Comparison of ENCODE assay signal across 23 cellular contexts in genomic region chrX:68411729-68412128, GRCh38. TPM values are rescaled to one million over a fixed set of nuclear protein-coding genes. Genes with fewer than 3 reads are reported as not detected.
"Had no signal": no experiment of that assay in that cellular context is flagged by ENCODE, and none has a peak within 500 bp of the region (broad histone marks: within the 10 kb centered on the region; RNA-seq: fewer than 3 reads in every experiment).

No MANE protein-coding gene starts in this region.

- H3K36me3 ChIP-seq: brain microvascular endothelial cell had no signal

- H3K27ac ChIP-seq: brain microvascular endothelial cell had no signal

- H3K27me3 Mint-ChIP-seq: activated CD4-positive, alpha-beta memory T cell treated with anti-CD3 and anti-CD28 coated beads, Interleukin-2, amount 10 ng/mL, durations not matched to agents 7 days and 5 days; activated CD4-positive, alpha-beta T cell treated with anti-CD3 and anti-CD28 coated beads, Interleukin-2, amount 10 ng/mL, durations not matched to agents 7 days and 5 days had no signal

- H3K4me3 Mint-ChIP-seq: activated CD4-positive, alpha-beta memory T cell treated with anti-CD3 and anti-CD28 coated beads, Interleukin-2, amount 10 ng/mL, durations not matched to agents 7 days and 5 days; activated CD4-positive, alpha-beta T cell treated with anti-CD3 and anti-CD28 coated beads, Interleukin-2, amount 10 ng/mL, durations not matched to agents 7 days and 5 days; activated naive CD4-positive, alpha-beta T cell treated with anti-CD3 and anti-CD28 coated beads for 36 hours; activated naive CD8-positive, alpha-beta T cell; activated T-helper 17 cell treated with anti-CD3 and anti-CD28 coated beads, Interleukin-2, amount 50 U/mL, for 72 hours; T-helper 1 cell treated with Interleukin-12 subunit alpha and Interleukin-12 subunit beta and Interleukin-4 antibody, amounts not matched to agents 30 μg/mL and 1 μg/mL, for 36 hours had no signal

- H3K36me3 Mint-ChIP-seq: activated naive CD8-positive, alpha-beta T cell had no signal

- ATAC-seq: activated T-helper 17 cell treated with anti-CD3 and anti-CD28 coated beads, Interleukin-2, amount 50 U/mL, for 72 hours had no signal

- DNase-seq: activated CD4-positive, alpha-beta memory T cell treated with anti-CD3 and anti-CD28 coated beads, Interleukin-2, amount 10 ng/mL, durations not matched to agents 7 days and 5 days; activated CD4-positive, alpha-beta T cell treated with anti-CD3 and anti-CD28 coated beads, Interleukin-2, amount 10 ng/mL, durations not matched to agents 7 days and 5 days; activated CD4-positive, CD25-positive, alpha-beta regulatory T cell; activated gamma-delta T cell; activated naive CD4-positive, alpha-beta T cell treated with anti-CD3 and anti-CD28 coated beads for 36 hours; activated T-cell treated with anti-CD3 and anti-CD28 coated beads for 4 hours; activated T-cell treated with anti-CD3 and anti-CD28 coated beads, Interleukin-2, amount 50 U/mL, for 48 hours; amygdala; brain microvascular endothelial cell; cerebellar nuclear complex; MM.1S; NCI-H1105 treated with DMSO at 0.1 percent for 48 hours; NCI-H1436 treated with DMSO at 0.1 percent for 48 hours; NCI-H187; NCI-H2081; NCI-H510A treated with DMSO at 0.1 percent for 48 hours; NCI-H69; NK-92 treated with Interleukin-12 subunit alpha and Interleukin-12 subunit beta, amount 100 ng/mL, for 24 hours; OCI-M1; SHP77 treated with DMSO at 0.1 percent for 48 hours had no signal

- H3K4me1 Mint-ChIP-seq: activated CD4-positive, alpha-beta memory T cell treated with anti-CD3 and anti-CD28 coated beads, Interleukin-2, amount 10 ng/mL, durations not matched to agents 7 days and 5 days; activated CD4-positive, alpha-beta T cell treated with anti-CD3 and anti-CD28 coated beads, Interleukin-2, amount 10 ng/mL, durations not matched to agents 7 days and 5 days; activated T-helper 17 cell treated with anti-CD3 and anti-CD28 coated beads, Interleukin-2, amount 50 U/mL, for 72 hours had no signal

- H3K27ac Mint-ChIP-seq: activated CD4-positive, alpha-beta memory T cell treated with anti-CD3 and anti-CD28 coated beads, Interleukin-2, amount 10 ng/mL, durations not matched to agents 7 days and 5 days; activated CD4-positive, alpha-beta T cell treated with anti-CD3 and anti-CD28 coated beads, Interleukin-2, amount 10 ng/mL, durations not matched to agents 7 days and 5 days; activated naive CD4-positive, alpha-beta T cell treated with anti-CD3 and anti-CD28 coated beads for 36 hours; activated naive CD8-positive, alpha-beta T cell; activated T-helper 17 cell treated with anti-CD3 and anti-CD28 coated beads, Interleukin-2, amount 50 U/mL, for 72 hours; T-helper 1 cell treated with Interleukin-12 subunit alpha and Interleukin-12 subunit beta and Interleukin-4 antibody, amounts not matched to agents 30 μg/mL and 1 μg/mL, for 36 hours had no signal

- H3K27me3 ChIP-seq: brain microvascular endothelial cell had no signal

- H3K9me3 Mint-ChIP-seq: activated CD4-positive, alpha-beta memory T cell treated with anti-CD3 and anti-CD28 coated beads, Interleukin-2, amount 10 ng/mL, durations not matched to agents 7 days and 5 days; activated CD4-positive, alpha-beta T cell treated with anti-CD3 and anti-CD28 coated beads, Interleukin-2, amount 10 ng/mL, durations not matched to agents 7 days and 5 days; activated naive CD4-positive, alpha-beta T cell treated with anti-CD3 and anti-CD28 coated beads for 36 hours; activated T-helper 17 cell treated with anti-CD3 and anti-CD28 coated beads, Interleukin-2, amount 50 U/mL, for 72 hours; T-helper 1 cell treated with Interleukin-12 subunit alpha and Interleukin-12 subunit beta and Interleukin-4 antibody, amounts not matched to agents 30 μg/mL and 1 μg/mL, for 36 hours had no signal

RNA-seq across cellular contexts. Expression of gene OPHN1, which starts 21.6 kb away (rescaled TPM):
- total RNA-seq: activated naive CD4-positive, alpha-beta T cell treated with anti-CD3 and anti-CD28 coated beads for 36 hours had no signal
